In genomic region chr1:204568576-204569206, GRCh38 we compare ENCODE assay signal across 1 cellular context.
TF ChIP-seq lines count a peak whose summit lies in the region.

No MANE protein-coding gene starts in this region.

TF ChIP-seq in H1, 55 proteins besides CTCF, POLR2A, EP300 and RAD21:
- TF ChIP-seq, protein P1, sequence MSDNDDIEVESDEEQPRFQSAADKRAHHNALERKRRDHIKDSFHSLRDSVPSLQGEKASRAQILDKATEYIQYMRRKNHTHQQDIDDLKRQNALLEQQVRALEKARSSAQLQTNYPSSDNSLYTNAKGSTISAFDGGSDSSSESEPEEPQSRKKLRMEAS (IDR thresholded peaks at IDR 0.05): no peak
- TF ChIP-seq SP2 (IDR thresholded peaks at IDR 0.05; ENCODE audit: low read length): no peak
- no peak for TF ChIP-seq CEBPB (IDR thresholded peaks at IDR 0.05; ENCODE audit: low read depth, low read length)
- no peak for TF ChIP-seq HDAC6 (IDR thresholded peaks at IDR 0.05; ENCODE audit: low read depth, low read length)
- TF ChIP-seq ASH2L (IDR thresholded peaks at IDR 0.05; ENCODE audit: low read length): no peak
- no peak for TF ChIP-seq POU5F1 (IDR thresholded peaks at IDR 0.05; ENCODE audit: low read depth, low read length)
- no peak for TF ChIP-seq CHD7 (IDR thresholded peaks at IDR 0.05; ENCODE audit: insufficient replicate concordance, low read length)
- TF ChIP-seq CBX5 (IDR thresholded peaks at IDR 0.05; ENCODE audit: low read depth, low read length): no peak
- no peak for TF ChIP-seq TAF7 (optimal IDR thresholded peaks at IDR 0.05; ENCODE audit: borderline replicate concordance, low read depth, low read length)
- TF ChIP-seq CBX8 (IDR thresholded peaks at IDR 0.05; ENCODE audit: borderline replicate concordance, low read depth, low read length): no peak
- TF ChIP-seq CHD2 (IDR thresholded peaks at IDR 0.05; ENCODE audit: low read length): no peak
- no peak for TF ChIP-seq JUND (IDR thresholded peaks at IDR 0.05; ENCODE audit: low read length)
- TF ChIP-seq SUZ12 (IDR thresholded peaks at IDR 0.05; ENCODE audit: low read length): no peak
